In the genomic region with DNA sequence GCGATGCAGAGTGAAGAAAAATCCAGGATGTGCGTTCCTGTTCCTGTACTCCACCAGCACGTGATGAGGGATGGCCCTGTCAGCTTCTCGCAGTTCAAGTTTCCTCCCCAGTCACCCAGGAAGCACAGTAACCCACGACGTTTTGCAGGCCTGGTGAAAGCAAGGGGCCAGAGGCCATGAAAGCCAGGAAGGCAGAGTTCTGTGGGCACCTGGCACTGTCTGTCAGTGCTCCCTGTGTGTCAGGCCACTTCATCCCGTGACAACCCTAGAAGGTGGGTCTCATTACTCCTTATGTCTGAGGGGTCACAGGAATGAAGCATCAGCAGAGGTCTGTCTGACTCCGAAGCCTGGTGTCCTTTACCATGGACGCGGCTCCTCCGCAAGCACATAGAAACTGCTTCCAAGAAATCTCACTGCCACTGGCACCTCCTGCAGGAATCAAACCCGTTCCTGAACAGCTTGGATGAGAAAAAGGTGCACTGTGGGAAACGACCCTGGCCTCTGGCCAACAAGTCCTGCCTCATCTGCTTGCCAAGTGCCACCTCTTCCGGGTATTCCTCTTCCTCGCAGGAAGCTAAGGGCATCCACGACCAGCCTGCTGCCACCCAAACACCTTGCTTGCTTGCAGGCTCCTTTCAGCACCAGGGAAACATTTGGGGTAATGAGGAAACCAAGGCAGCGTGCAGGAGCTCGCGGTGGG, we compare ENCODE assay signal across 1 cellular context.
TF ChIP-seq lines count a peak whose summit lies in the region.

No MANE protein-coding gene starts in this region.

TF ChIP-seq in GM23338, 12 proteins besides CTCF, POLR2A, EP300 and RAD21 (continued from another document):
- TF ChIP-seq ETS1 (IDR thresholded peaks at IDR 0.05) (no peak), ZNF331 (CRISPR knock-in tag; IDR thresholded peaks at IDR 0.05; ENCODE audit: low read depth) (no peak), POLR2AphosphoS5 (IDR thresholded peaks at IDR 0.05; ENCODE audit: low read depth) (no peak), EZH2 (IDR thresholded peaks at IDR 0.05; ENCODE audit: low read depth, unreplicated experiment) (no peak), STAT1 (IDR thresholded peaks at IDR 0.05; ENCODE audit: unreplicated experiment) (no peak), ZNF114 (CRISPR knock-in tag; IDR thresholded peaks at IDR 0.05) (no peak), ZNF462 (CRISPR knock-in tag; IDR thresholded peaks at IDR 0.05) (no peak), JUNB (IDR thresholded peaks at IDR 0.05; ENCODE audit: unreplicated experiment) (no peak), REST (IDR thresholded peaks at IDR 0.05; ENCODE audit: unreplicated experiment) (no peak), EZH2phosphoT487 (IDR thresholded peaks at IDR 0.05; ENCODE audit: unreplicated experiment) (no peak), CREB1 (CRISPR knock-in tag; IDR thresholded peaks at IDR 0.05; ENCODE audit: low read depth) (no peak)
